In the genomic region with DNA sequence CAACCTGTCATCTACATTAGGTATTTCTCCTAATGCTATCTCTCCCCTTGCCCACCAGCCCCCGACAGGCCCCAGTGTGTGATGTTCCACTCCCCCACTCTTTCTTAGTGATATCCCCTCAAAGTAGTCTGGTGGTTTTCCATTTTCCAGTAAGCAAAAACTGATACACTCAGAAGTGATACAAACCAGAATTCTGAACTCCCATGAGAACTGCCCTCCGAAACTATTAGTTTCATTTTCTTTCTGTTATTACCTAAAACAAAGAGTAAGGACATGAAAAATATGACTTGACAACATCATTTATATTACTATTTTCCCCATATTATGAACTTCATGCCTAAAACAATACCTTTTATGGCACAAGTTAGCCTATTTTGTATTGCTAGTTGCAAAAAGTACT, we compare ENCODE assay signal across 17 cellular contexts.
DNase-seq lines count a peak whose midpoint lies in the region; ATAC-seq lines count a peak whose summit lies in the region.
"Had no signal": no experiment of that assay in that cellular context is flagged by ENCODE, and none has a peak within 500 bp of the region (broad histone marks: within the 10 kb centered on the region; RNA-seq: fewer than 3 reads in every experiment).

No MANE protein-coding gene starts in this region.

- DNase-seq in Ammon's horn (ENCODE audit: low spot score) (no peak), T-helper 1 cell (no peak)
- no peak for DNase-seq in activated CD4-positive, alpha-beta memory T cell treated with anti-CD3 and anti-CD28 coated beads for 36 hours
- DNase-seq: activated T-cell treated with anti-CD3 and anti-CD28 coated beads, Interleukin-2, amount 50 U/mL, for 1 hour; central memory CD4-positive, alpha-beta T cell; left ventricle myocardium inferior; NCI-H2081 treated with DMSO at 0.1 percent for 48 hours; NCI-H748 treated with DMSO at 0.1 percent for 48 hours; spleen; T-helper 17 cell had no signal

- H3K4me3 Mint-ChIP-seq in activated CD4-positive, alpha-beta memory T cell treated with anti-CD3 and anti-CD28 coated beads for 36 hours, result no peak overlapping the region
- H3K4me3 Mint-ChIP-seq: stimulated activated naive CD8-positive, alpha-beta T cell treated with anti-CD3 and anti-CD28 coated beads, Interleukin-15, Interleukin-2, amounts not matched to agents 100 ng/mL and 50 ng/mL, for 24 hours; T-helper 17 cell had no signal

- no peaks in the 10 kb centered on the region for H3K4me1 Mint-ChIP-seq in activated CD4-positive, alpha-beta memory T cell treated with anti-CD3 and anti-CD28 coated beads for 36 hours (ENCODE audit: low read depth)
- H3K4me1 Mint-ChIP-seq: T-helper 17 cell had no signal

- ATAC-seq in GM18519 (IDR thresholded peaks at IDR 0.05; ENCODE audit: low FRiP score, unreplicated experiment) (peak; percentile 55), GM19468 (IDR thresholded peaks at IDR 0.05; ENCODE audit: extremely low read depth, unreplicated experiment) (peak; percentile 57), HG02852 (IDR thresholded peaks at IDR 0.05; ENCODE audit: unreplicated experiment) (peak; percentile 52), HG03520 (IDR thresholded peaks at IDR 0.05; ENCODE audit: unreplicated experiment) (peak; percentile 50), HG03457 (IDR thresholded peaks at IDR 0.05; ENCODE audit: unreplicated experiment) (no peak)
- ATAC-seq: HepG2, T-helper 17 cell had no signal

- CTCF ChIA-PET in activated CD4-positive, alpha-beta memory T cell treated with anti-CD3 and anti-CD28 coated beads for 36 hours (lab: Charles Lee), result no interaction called here

- no peak overlapping the region for H3K27ac Mint-ChIP-seq in activated CD4-positive, alpha-beta memory T cell treated with anti-CD3 and anti-CD28 coated beads for 36 hours
- H3K27ac Mint-ChIP-seq: stimulated activated naive CD8-positive, alpha-beta T cell treated with anti-CD3 and anti-CD28 coated beads, Interleukin-15, Interleukin-2, amounts not matched to agents 100 ng/mL and 50 ng/mL, for 24 hours; T-helper 17 cell had no signal

- no peaks in the 10 kb centered on the region for H3K9me3 Mint-ChIP-seq in activated CD4-positive, alpha-beta memory T cell treated with anti-CD3 and anti-CD28 coated beads for 36 hours
- H3K9me3 Mint-ChIP-seq: stimulated activated naive CD8-positive, alpha-beta T cell treated with anti-CD3 and anti-CD28 coated beads, Interleukin-15, Interleukin-2, amounts not matched to agents 100 ng/mL and 50 ng/mL, for 24 hours had no signal

- H3K27me3 Mint-ChIP-seq in activated CD4-positive, alpha-beta memory T cell treated with anti-CD3 and anti-CD28 coated beads for 36 hours, result no peaks in the 10 kb centered on the region
- H3K27me3 Mint-ChIP-seq: stimulated activated naive CD8-positive, alpha-beta T cell treated with anti-CD3 and anti-CD28 coated beads, Interleukin-15, Interleukin-2, amounts not matched to agents 100 ng/mL and 50 ng/mL, for 24 hours had no signal

- no peaks in the 10 kb centered on the region for H3K36me3 Mint-ChIP-seq in activated CD4-positive, alpha-beta memory T cell treated with anti-CD3 and anti-CD28 coated beads for 36 hours

- intact Hi-C loops in activated CD4-positive, alpha-beta memory T cell treated with anti-CD3 and anti-CD28 coated beads for 36 hours (cut with micrococcal nuclease), result no loop called here

- POLR2A ChIA-PET in activated CD4-positive, alpha-beta memory T cell treated with anti-CD3 and anti-CD28 coated beads for 36 hours (lab: Charles Lee), result no interaction called here
